In genomic region chr6:69775450-69775849, GRCh38 we compare ENCODE assay signal across 30 cellular contexts.
"Had no signal": no experiment of that assay in that cellular context is flagged by ENCODE, and none has a peak within 500 bp of the region (broad histone marks: within the 10 kb centered on the region; RNA-seq: fewer than 3 reads in every experiment).

No MANE protein-coding gene starts in this region.

- H3K4me3 Mint-ChIP-seq: activated CD4-positive, alpha-beta T cell treated with anti-CD3 and anti-CD28 coated beads for 36 hours; mesothelial cell of epicardium; naive thymus-derived CD4-positive, alpha-beta T cell; stimulated activated effector memory CD8-positive, alpha-beta T cell treated with anti-CD3 and anti-CD28 coated beads, Interleukin-12 subunit alpha, Interleukin-12 subunit beta, amount 100 ng/mL, for 72 hours had no signal

- H3K9me3 Mint-ChIP-seq: mesothelial cell of epicardium; stimulated activated effector memory CD8-positive, alpha-beta T cell treated with anti-CD3 and anti-CD28 coated beads, Interleukin-12 subunit alpha, Interleukin-12 subunit beta, amount 100 ng/mL, for 72 hours had no signal

- DNase-seq: activated CD4-positive, alpha-beta T cell treated with anti-CD3 and anti-CD28 coated beads for 36 hours; activated CD4-positive, alpha-beta T cell treated with anti-CD3 and anti-CD28 coated beads, Interleukin-2, amount 50 U/mL, for 4 hours; activated CD4-positive, CD25-positive, alpha-beta regulatory T cell; activated effector memory CD4-positive, alpha-beta T cell treated with Interleukin-2 at 50 U/mL for 16 hours; activated naive CD4-positive, alpha-beta T cell treated with anti-CD3 and anti-CD28 coated beads, Interleukin-2, amount 50 U/mL, for 16 hours; amniotic stem cell; brain microvascular endothelial cell; dorsolateral prefrontal cortex; effector memory CD4-positive, alpha-beta T cell; erythroblast; gastrocnemius medialis; glutamatergic neuron; left cardiac atrium; mammary epithelial cell; naive thymus-derived CD4-positive, alpha-beta T cell; ovary; retina; stimulated activated CD4-positive, alpha-beta T cell treated with anti-CD3 and anti-CD28 coated beads, Interleukin-12 subunit alpha, Interleukin-12 subunit beta, amount 100 ng/mL, for 4 hours; stimulated activated CD4-positive, alpha-beta T cell treated with anti-CD3 and anti-CD28 coated beads, Interleukin-4, amount 100 ng/mL, for 24 hours; stomach; tibial artery; upper lobe of right lung had no signal

- H3K27ac Mint-ChIP-seq: activated CD4-positive, alpha-beta T cell treated with anti-CD3 and anti-CD28 coated beads for 36 hours; mesothelial cell of epicardium; stimulated activated effector memory CD8-positive, alpha-beta T cell treated with anti-CD3 and anti-CD28 coated beads, Interleukin-12 subunit alpha, Interleukin-12 subunit beta, amount 100 ng/mL, for 72 hours had no signal

- H3K27ac ChIP-seq: brain microvascular endothelial cell, coronary artery, gastrocnemius medialis, hepatocyte, ovary, prostate gland, skin epidermis, suprapubic skin, tibial artery, upper lobe of right lung had no signal

- ATAC-seq: activated CD4-positive, alpha-beta T cell treated with anti-CD3 and anti-CD28 coated beads for 36 hours; gastrocnemius medialis; left cardiac atrium; naive thymus-derived CD4-positive, alpha-beta T cell; sciatic nerve; stimulated activated effector memory CD8-positive, alpha-beta T cell treated with anti-CD3 and anti-CD28 coated beads, Interleukin-12 subunit alpha, Interleukin-12 subunit beta, amount 100 ng/mL, for 72 hours; upper lobe of right lung had no signal

- H3K27me3 Mint-ChIP-seq: activated CD4-positive, alpha-beta T cell treated with anti-CD3 and anti-CD28 coated beads for 36 hours; naive thymus-derived CD4-positive, alpha-beta T cell had no signal
